ENCODE assay signal across 19 cellular contexts in genomic region chr1:109598655-109599054, GRCh38. TPM values are rescaled to one million over a fixed set of nuclear protein-coding genes. Genes with fewer than 3 reads are reported as not detected.
DNase-seq lines count a peak whose midpoint lies in the region; ATAC-seq and TF ChIP-seq lines count a peak whose summit lies in the region.
"Had no signal": no experiment of that assay in that cellular context is flagged by ENCODE, and none has a peak within 500 bp of the region (broad histone marks: within the 10 kb centered on the region; RNA-seq: fewer than 3 reads in every experiment).

No MANE protein-coding gene starts in this region.

- TF ChIP-seq CTCF in CD14-positive monocyte (IDR thresholded peaks at IDR 0.05) (peak; percentile 29), HCT116 (IDR thresholded peaks at IDR 0.05 in 2 of 3, conservative IDR thresholded peaks at IDR 0.05 in 1 of 3; ENCODE audit: borderline replicate concordance in 1 of 3, insufficient read depth in 1 of 3, low read depth in 2 of 3, low read length in 2 of 3) (peak in 2 of 3 experiments; percentile 11 to 30; a peak in 2 of 6 replicates), astrocyte of the cerebellum (IDR thresholded peaks at IDR 0.05; ENCODE audit: low read depth, low read length, missing control alignments) (peak; percentile 34)

- RAD21 ChIA-PET in HCT116 (lab: Charles Lee; ENCODE audit: low non-redundant PET in 1 of 2, low total read pairs in 2 of 2, uncharacterized antibody in 2 of 2, unreplicated experiment in 2 of 2): no interaction called here

- CTCF ChIA-PET in HCT116 (lab: Charles Lee): no interaction called here

- H3K9me2 ChIP-seq in HCT116 (ENCODE audit: insufficient read depth): no peaks in the 10 kb centered on the region

- no TSS peak for BruUV-seq in HCT116 (replicated peaks; lab: Mats Ljungman, UMichigan)

- intact Hi-C loops in CD14-positive monocyte (cut with micrococcal nuclease): loop anchor here in 1 of 2 donors (5.0 kb wide), 1 partner anchor 39 kb away; no protein-coding TSS in a partner anchor
- intact Hi-C loops in HCT116 (cut with micrococcal nuclease): no loop called here

- no peak overlapping the region for H3K4me3 Mint-ChIP-seq in CD14-positive monocyte
- H3K4me3 Mint-ChIP-seq: activated CD4-positive, alpha-beta T cell treated with anti-CD3 and anti-CD28 coated beads, Interleukin-2, amount 10 ng/mL, durations not matched to agents 24 days and 14 days; activated T-helper 17 cell treated with anti-CD3 and anti-CD28 coated beads, Interleukin-2, amount 50 U/mL, for 72 hours had no signal

- H3K4me3 ChIP-seq in HCT116 (replicated peaks in 1 of 2; ENCODE audit: low read depth in 1 of 2, low read length in 2 of 2) (no peak overlapping the region), astrocyte of the cerebellum (ENCODE audit: low read depth, low read length) (no peak overlapping the region)
- H3K4me3 ChIP-seq: BLaER1 treated with 17β-estradiol and CSF1 and Interleukin-3, amounts not matched to agents 10 nM and 100 nM; MG63; mucosa of descending colon; prostate gland; uterus had no signal

- no peak overlapping the region for H3K9ac ChIP-seq in HCT116 (ENCODE audit: low read length)
- H3K9ac ChIP-seq: BLaER1 treated with 17β-estradiol and CSF1 and Interleukin-3, amounts not matched to agents 10 nM and 100 nM had no signal

- no peaks in the 10 kb centered on the region for H3K27me3 Mint-ChIP-seq in CD14-positive monocyte (ENCODE audit: low read depth in 3 of 3)
- H3K27me3 Mint-ChIP-seq: activated CD4-positive, alpha-beta T cell treated with anti-CD3 and anti-CD28 coated beads, Interleukin-2, amount 10 ng/mL, durations not matched to agents 24 days and 14 days; activated T-helper 17 cell treated with anti-CD3 and anti-CD28 coated beads, Interleukin-2, amount 50 U/mL, for 72 hours had no signal

- TF ChIP-seq RAD21 in HCT116 (IDR thresholded peaks at IDR 0.05; ENCODE audit: low read depth): no peak

- in situ Hi-C loops in astrocyte of the cerebellum (cut with HindIII; ENCODE audit: low sequenced_read_pairs): no loop called here

- H3K4me2 ChIP-seq in HCT116 (ENCODE audit: low read length): no peak overlapping the region
- H3K4me2 ChIP-seq: BLaER1 treated with 17β-estradiol and CSF1 and Interleukin-3, amounts not matched to agents 10 nM and 100 nM had no signal

- TF ChIP-seq POLR2A in HCT116 (IDR thresholded peaks at IDR 0.05; ENCODE audit: borderline replicate concordance, extremely low read depth, insufficient read depth, insufficient read length): no peak

- no peaks in the 10 kb centered on the region for H3K9me3 Mint-ChIP-seq in CD14-positive monocyte
- H3K9me3 Mint-ChIP-seq: activated CD4-positive, alpha-beta T cell treated with anti-CD3 and anti-CD28 coated beads, Interleukin-2, amount 10 ng/mL, durations not matched to agents 24 days and 14 days; activated T-helper 17 cell treated with anti-CD3 and anti-CD28 coated beads, Interleukin-2, amount 50 U/mL, for 72 hours had no signal

- H3K27ac ChIP-seq in HCT116 (ENCODE audit: low read depth, low read length): no peak overlapping the region
- H3K27ac ChIP-seq: BLaER1 treated with 17β-estradiol and CSF1 and Interleukin-3, amounts not matched to agents 10 nM and 100 nM; prostate gland; uterus had no signal

- no peaks in the 10 kb centered on the region for H3K4me1 ChIP-seq in HCT116 (ENCODE audit: control insufficient read depth in 1 of 2, insufficient read depth in 2 of 2, low read length in 2 of 2)
- H3K4me1 ChIP-seq: prostate gland, uterus had no signal

- H3K4me1 Mint-ChIP-seq in CD14-positive monocyte: peaks cover 9% of the 10 kb centered on the region

- peak; percentile 55; the same call in 1 of the 2 replicates for ATAC-seq in HCT116
- no peak for ATAC-seq in GM18498 (IDR thresholded peaks at IDR 0.05; ENCODE audit: unreplicated experiment)
- ATAC-seq: activated T-helper 17 cell treated with anti-CD3 and anti-CD28 coated beads, Interleukin-2, amount 50 U/mL, for 72 hours; mucosa of descending colon had no signal

- DNase-seq in CD14-positive monocyte (ENCODE audit: low spot score) (no peak), HCT116 (ENCODE audit: low read depth, low spot score) (no peak), astrocyte of the cerebellum (ENCODE audit: low read depth) (no peak), left kidney (ENCODE audit: low read depth, low spot score) (peak; percentile 81), anterior cingulate cortex (lab: John Stamatoyannopoulos, UW) (no peak), NCI-H69 (lab: John Stamatoyannopoulos, UW) (no peak), dermis blood vessel endothelial cell (no peak)
- DNase-seq: activated CD4-positive, alpha-beta T cell treated with anti-CD3 and anti-CD28 coated beads, Interleukin-2, amount 10 ng/mL, durations not matched to agents 24 days and 14 days; HCEC 1CT; MG63; mucosa of descending colon; stimulated activated CD4-positive, alpha-beta T cell treated with anti-CD3 and anti-CD28 coated beads, Interleukin-2, amount 100 ng/mL, for 24 hours; T-helper 1 cell; uterus had no signal

- no peak overlapping the region for H2AFZ ChIP-seq in HCT116 (ENCODE audit: low read depth, low read length, poor library complexity, severe bottlenecking)

- no peaks in the 10 kb centered on the region; a peak in 1 of 4 replicates for H3K36me3 ChIP-seq in HCT116 (ENCODE audit: control insufficient read depth in 1 of 2, insufficient read depth in 2 of 2, low read length in 2 of 2)
- H3K36me3 ChIP-seq: prostate gland, uterus had no signal

- POLR2A ChIA-PET in HCT116 (lab: Charles Lee): no interaction called here

- H3K27ac Mint-ChIP-seq in CD14-positive monocyte: peak overlapping the region in 4 of 7 donors; percentile 32 to 78 (median 40)
- H3K27ac Mint-ChIP-seq: activated CD4-positive, alpha-beta T cell treated with anti-CD3 and anti-CD28 coated beads, Interleukin-2, amount 10 ng/mL, durations not matched to agents 24 days and 14 days had no signal

- no peaks in the 10 kb centered on the region for H3K79me2 ChIP-seq in HCT116 (ENCODE audit: insufficient read depth, low read length)

- no peaks in the 10 kb centered on the region for H4K20me1 ChIP-seq in HCT116 (ENCODE audit: insufficient read depth)

- peaks cover 59 to 70% of the 10 kb centered on the region in 2 donors for H3K36me3 Mint-ChIP-seq in CD14-positive monocyte

- H3K27me3 ChIP-seq in HCT116 (ENCODE audit: insufficient read depth, low read length): no peaks in the 10 kb centered on the region
- H3K27me3 ChIP-seq: BLaER1 treated with 17β-estradiol and CSF1 and Interleukin-3, amounts not matched to agents 10 nM and 100 nM; MG63; uterus had no signal

- H3K9me3 ChIP-seq in HCT116 (ENCODE audit: control insufficient read depth in 1 of 2, insufficient read depth in 1 of 2, low read depth in 1 of 2, low read length in 2 of 2): no peaks in the 10 kb centered on the region
- H3K9me3 ChIP-seq: BLaER1 treated with 17β-estradiol and CSF1 and Interleukin-3, amounts not matched to agents 10 nM and 100 nM; MG63; mucosa of descending colon; prostate gland; uterus had no signal

TF ChIP-seq in HCT116, 20 proteins besides CTCF, POLR2A, EP300 and RAD21:
- TF ChIP-seq CEBPB (IDR thresholded peaks at IDR 0.05; ENCODE audit: low read depth) (no peak), SRF (IDR thresholded peaks at IDR 0.05; ENCODE audit: low read depth) (no peak), ATF3 (IDR thresholded peaks at IDR 0.05) (no peak), TCF7L2 (IDR thresholded peaks at IDR 0.05; ENCODE audit: borderline replicate concordance, extremely low read depth, insufficient read depth, insufficient read length) (no peak), ELF1 (IDR thresholded peaks at IDR 0.05; ENCODE audit: borderline replicate concordance, low read depth) (no peak), FOSL1 (IDR thresholded peaks at IDR 0.05; ENCODE audit: low read depth) (no peak), ZFX (IDR thresholded peaks at IDR 0.05) (no peak)

RNA-seq across cellular contexts. Expression of gene GNAT2, which starts 20.8 kb away (rescaled TPM):
- not detected for polyA plus RNA-seq in CD14-positive monocyte
- total RNA-seq in HCT116 (2021; ENCODE audit: unreplicated experiment): 0.76 TPM
- 0.16 and 0.34 TPM in 2 replicates for polyA plus RNA-seq in HCT116 (2012)
- total RNA-seq in dermis blood vessel endothelial cell: not detected in 2 replicates
- total RNA-seq: frontal cortex, mucosa of descending colon, prostate gland, uterus had no signal

RNA-seq across cellular contexts. Expression of gene AMPD2, which starts 21.0 kb away (rescaled TPM):
- polyA plus RNA-seq in CD14-positive monocyte: 100 to 1,000 TPM in 1 of 2 donors, 10 to 100 TPM in 1; 75.0 to 117 TPM
- 69.9 TPM for total RNA-seq in HCT116 (2021; ENCODE audit: unreplicated experiment)
- 51.0 and 66.3 TPM in 2 replicates for polyA plus RNA-seq in HCT116 (2012)
- 32.0 and 40.4 TPM in 2 replicates for total RNA-seq in dermis blood vessel endothelial cell

RNA-seq across cellular contexts. Expression of gene GNAI3, which starts 50.2 kb away (rescaled TPM):
- 10 to 100 TPM; 10.4 to 14.2 TPM for polyA plus RNA-seq in CD14-positive monocyte
- 9.5 TPM for total RNA-seq in HCT116 (2021; ENCODE audit: unreplicated experiment)
- polyA plus RNA-seq in HCT116 (2012): 5.2 and 6.0 TPM in 2 replicates
- 16.3 and 22.9 TPM in 2 replicates for total RNA-seq in dermis blood vessel endothelial cell

RNA-seq across cellular contexts. Expression of gene GSTM4, which starts 57.2 kb away (rescaled TPM):
- 10 to 100 TPM; 11.9 to 15.9 TPM for polyA plus RNA-seq in CD14-positive monocyte
- total RNA-seq in HCT116 (2021; ENCODE audit: unreplicated experiment) (15.9 TPM), dermis blood vessel endothelial cell (1.5 and 2.7 TPM in 2 replicates)
- polyA plus RNA-seq in HCT116 (2012): 14.9 and 18.0 TPM in 2 replicates

RNA-seq across cellular contexts. Expression of gene GPR61, which starts 59.0 kb away (rescaled TPM):
- under 1 TPM in 1 of 2 donors, not detected in 1; 0.28 TPM for polyA plus RNA-seq in CD14-positive monocyte
- total RNA-seq in HCT116 (2021; ENCODE audit: unreplicated experiment) (not detected), dermis blood vessel endothelial cell (under 0.01 TPM in 1 of 2 replicates, not detected in the other)
- polyA plus RNA-seq in HCT116 (2012): 0.07 and 0.16 TPM in 2 replicates
- total RNA-seq: activated CD4-positive, alpha-beta T cell treated with anti-CD3 and anti-CD28 coated beads, Interleukin-2, amount 10 ng/mL, durations not matched to agents 24 days and 14 days had no signal
